ENCODE assay signal across 8 cellular contexts in the genomic region with DNA sequence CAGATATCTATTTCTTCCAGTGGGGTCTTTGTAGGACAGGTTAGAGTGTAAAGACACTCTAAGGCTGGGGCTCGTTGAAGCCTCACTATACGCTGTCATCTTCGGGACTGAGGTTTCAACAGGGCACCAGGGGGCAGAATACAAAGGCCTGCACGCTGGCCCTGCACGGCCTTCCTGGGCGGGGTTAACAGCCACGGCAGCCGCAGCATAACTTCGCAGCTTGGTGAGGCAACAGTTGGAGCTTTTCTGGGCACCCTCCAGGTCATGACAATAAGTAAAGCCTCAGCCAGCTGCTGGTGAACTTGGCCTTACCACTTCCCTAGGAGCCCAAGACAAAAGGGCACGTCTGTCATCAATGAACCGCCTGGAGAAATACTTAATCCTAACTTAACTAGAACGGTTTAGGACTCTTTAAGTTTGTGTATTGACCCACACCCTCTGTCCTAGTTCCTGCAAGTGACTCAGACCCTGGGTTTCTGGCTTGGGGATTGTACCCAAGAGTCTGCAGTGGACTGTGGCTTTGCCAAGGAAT. TPM values are rescaled to one million over a fixed set of nuclear protein-coding genes. Genes with fewer than 3 reads are reported as not detected.
DNase-seq lines count a peak whose midpoint lies in the region; ATAC-seq and TF ChIP-seq lines count a peak whose summit lies in the region.

No MANE protein-coding gene starts in this region.

- H3K9me3 Mint-ChIP-seq in T-cell: no peaks in the 10 kb centered on the region

- peaks cover 52 to 60% (median 55%) of the 10 kb centered on the region in 3 donors for H3K4me1 Mint-ChIP-seq in T-cell

- H3K9me3 ChIP-seq in adrenal gland (replicated peaks in 1 of 3): no peaks in the 10 kb centered on the region

- peaks cover 0 to 5% of the 10 kb centered on the region in 2 donors for H3K4me1 ChIP-seq in adrenal gland (replicated peaks in 1 of 2)

- H3K27ac ChIP-seq in adrenal gland: peak overlapping the region in 2 of 5 donors; percentile 35 to 53
- peak overlapping the region in 19 of 21 experiments; percentile 12 to 96 (median 59) for H3K27ac ChIP-seq in skin epidermis

- peak in 5 of 6 experiments; percentile 27 to 55 (median 53) for TF ChIP-seq CTCF in adrenal gland (IDR thresholded peaks at IDR 0.05)

- no peaks in the 10 kb centered on the region for H3K36me3 ChIP-seq in adrenal gland (replicated peaks in 1 of 2)

- CTCF ChIA-PET in T-cell (lab: Charles Lee): interaction anchor here (0.6 to 1.9 kb wide), 25 partner anchors 9 to 565 kb away, joined by 3 to 8 read pairs (median 4); no protein-coding TSS in a partner anchor

- POLR2A ChIA-PET in T-cell (lab: Charles Lee): interaction anchor here (0.6 kb wide), 2 partner anchors 13 to 26 kb away, joined by 3 to 6 read pairs; no protein-coding TSS in a partner anchor

- DNase-seq in DMS 273 treated with DMSO at 0.1 percent for 48 hours (lab: John Stamatoyannopoulos, UW) (peak; percentile 76), HT-29 (ENCODE audit: low spot score) (peak; percentile 88), T-cell (peak; percentile 70 to 89 (median 82)), adrenal gland (peak; percentile 61 to 89 (median 83)), hippocampal formation (lab: John Stamatoyannopoulos, UW) (peak; percentile 35 to 58), cortex of kidney (lab: John Stamatoyannopoulos, UW) (no peak)

- H3K4me3 ChIP-seq in adrenal gland: no peak overlapping the region
- no peak overlapping the region for H3K4me3 ChIP-seq in skin epidermis

- intact Hi-C loops in adrenal gland (cut with DNase I): loop anchor here in 1 of 2 donors (10.0 kb wide), 1 partner anchor 353 kb away; no protein-coding TSS in a partner anchor

- no peaks in the 10 kb centered on the region for H3K27me3 ChIP-seq in adrenal gland

- no peaks in the 10 kb centered on the region for H3K27me3 Mint-ChIP-seq in T-cell

- H3K4me3 Mint-ChIP-seq in T-cell: peak overlapping the region; percentile 47 to 99 (median 56)

- H3K27ac Mint-ChIP-seq in T-cell: peak overlapping the region; percentile 97 to 98

- peaks cover 5% of the 10 kb centered on the region for H3K36me3 Mint-ChIP-seq in T-cell

- no peak for TF ChIP-seq POLR2A in adrenal gland (IDR thresholded peaks at IDR 0.05)

- WGBS in adrenal gland, 4 donors: 32 to 52% (median 44%) methylated on average over 12 of the region's 12 CpGs

- ATAC-seq in T-cell (replicated peaks in 1 of 4): peak; percentile 56 to 64 (median 58)
- no peak for ATAC-seq in HG02571 (IDR thresholded peaks at IDR 0.05; ENCODE audit: unreplicated experiment)

RNA-seq across cellular contexts. Expression of gene RUNX1, which starts 2.3 kb away (rescaled TPM):
- total RNA-seq in HT-29 (2014; rRNA removed; shearing (Covaris generic)): 17.6 and 26.7 TPM in 2 replicates
- 100 to 1,000 TPM in 3 of 5 donors, 10 to 100 TPM in 2; 87.0 to 117 (median 104) TPM for total RNA-seq in T-cell
- total RNA-seq in adrenal gland: 10 to 100 TPM in 4 of 8 donors, 1 to 10 TPM in 4; 4.0 to 27.2 (median 11.8) TPM
- polyA plus RNA-seq in adrenal gland: 1 to 10 TPM; 2.2 to 5.2 (median 3.9) TPM
